8 cellular contexts compared by ENCODE assay signal in the genomic region with DNA sequence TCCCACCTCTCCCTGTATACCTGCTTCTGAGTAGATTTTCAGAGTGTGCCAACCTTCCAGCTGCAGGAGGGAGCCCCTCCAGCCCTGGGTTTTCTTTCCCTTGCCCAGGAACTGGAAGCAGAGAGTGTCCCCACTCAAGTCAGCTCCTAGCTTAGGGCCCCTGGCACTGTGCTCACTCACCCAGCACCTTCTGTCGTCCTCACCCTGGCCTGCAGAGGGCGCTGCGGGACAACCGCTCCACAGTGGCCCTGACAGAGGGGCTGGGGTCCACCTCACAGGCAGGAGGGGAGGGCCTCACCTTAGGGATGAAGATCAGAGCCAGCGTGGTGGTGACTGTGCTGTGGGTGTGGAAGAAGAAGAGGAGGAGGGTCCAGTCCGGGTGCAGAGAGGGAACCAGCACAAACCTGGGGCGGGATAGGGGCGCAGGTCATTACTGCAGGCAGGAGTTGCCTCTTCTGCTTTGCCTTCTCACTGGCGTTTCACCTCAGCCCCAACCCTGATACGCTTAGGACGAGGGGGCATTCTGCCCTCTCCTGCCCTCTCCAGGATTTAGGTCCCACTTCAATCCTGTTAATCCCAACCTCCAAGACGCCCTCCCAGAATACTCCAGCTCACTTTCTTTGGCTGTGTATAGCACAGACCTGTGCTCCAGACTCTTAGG. TPM values are rescaled to one million over a fixed set of nuclear protein-coding genes. Genes with fewer than 3 reads are reported as not detected.
A peak's percentile ranks its signal among the peaks of the same experiment; 100 is the strongest.
DNase-seq lines count a peak whose midpoint lies in the region; ATAC-seq, FAIRE-seq and TF ChIP-seq lines count a peak whose summit lies in the region.

No MANE protein-coding gene starts in this region.

- H3K27me3 Mint-ChIP-seq in activated naive CD8-positive, alpha-beta T cell treated with anti-CD3 and anti-CD28 coated beads for 36 hours, result peaks cover 4% of the 10 kb centered on the region

- peaks cover 34 to 91% of the 10 kb centered on the region in 2 experiments for H3K27me3 ChIP-seq in HepG2 (ENCODE audit: control insufficient read depth in 1 of 2, insufficient read depth in 2 of 2, low read length in 2 of 2)

- H3K27ac ChIP-seq in HepG2 (ENCODE audit: extremely low read length, insufficient read depth, low read length), result no peak overlapping the region

- no peaks in the 10 kb centered on the region for H3K36me3 ChIP-seq in HepG2 (replicated peaks in 1 of 2; ENCODE audit: control insufficient read depth in 1 of 2, insufficient read depth in 2 of 2, low read length in 2 of 2)

- H3K9me3 Mint-ChIP-seq in activated naive CD8-positive, alpha-beta T cell treated with anti-CD3 and anti-CD28 coated beads for 36 hours, result no peaks in the 10 kb centered on the region

- H3K4me2 ChIP-seq in HepG2 (ENCODE audit: low read depth, low read length), result no peak overlapping the region

- CTCF ChIA-PET in HepG2 (lab: Yijun Ruan, JAX; ENCODE audit: low intra/inter-chr PET ratio, low total read pairs), result interaction anchor here (0.9 to 2.2 kb wide), 2 partner anchors 16 to 81 kb away, joined by 3 to 9 read pairs; no protein-coding TSS in a partner anchor

- H4K20me1 ChIP-seq in HepG2 (ENCODE audit: insufficient read depth, low read length), result no peaks in the 10 kb centered on the region

- no peaks in the 10 kb centered on the region for H3K4me1 ChIP-seq in HepG2 (ENCODE audit: insufficient read depth, low read length)

- peak; percentile 68 for TF ChIP-seq RAD21 in HepG2 (CRISPR knock-in tag; IDR thresholded peaks at IDR 0.05)

- H3K36me3 Mint-ChIP-seq in activated naive CD8-positive, alpha-beta T cell treated with anti-CD3 and anti-CD28 coated beads for 36 hours, result no peaks in the 10 kb centered on the region

- no peak for TF ChIP-seq EP300 in HepG2 (IDR thresholded peaks at IDR 0.05; ENCODE audit: low read depth in 2 of 2, low read length in 2 of 2)
- TF ChIP-seq EP300 in HepG2 (CRISPR knock-in tag; IDR thresholded peaks at IDR 0.05; ENCODE audit: borderline replicate concordance), result no peak

- in situ Hi-C loops in HepG2 (cut with HindIII; ENCODE audit: extremely low pct_ligation_motif_present, low pct_unique_long_range_greater_than_20kb), result no loop called here

- TF ChIP-seq CTCF in HepG2 (CRISPR knock-in tag; IDR thresholded peaks at IDR 0.05), result peak; percentile 95

- FAIRE-seq in HepG2 (lab: Jason Lieb, UNC) (no peak), GM19239 (lab: Jason Lieb, UNC) (no peak)

- no peak for TF ChIP-seq POLR2A in HepG2 (IDR thresholded peaks at IDR 0.05; ENCODE audit: insufficient read depth in 1 of 2, low read depth in 2 of 2, low read length in 2 of 2)

- no peak overlapping the region for H3K4me3 Mint-ChIP-seq in activated naive CD8-positive, alpha-beta T cell treated with anti-CD3 and anti-CD28 coated beads for 36 hours

- POLR2A ChIA-PET in HepG2 (lab: Yijun Ruan, JAX), result interaction anchor here (2.2 kb wide), 1 partner anchor 81 kb away, joined by 14 read pairs; no protein-coding TSS in a partner anchor

- H3K4me3 ChIP-seq in HepG2 (replicated peaks in 1 of 3; ENCODE audit: insufficient read depth in 1 of 3, low read depth in 2 of 3, low read length in 3 of 3), result no peak overlapping the region

- ATAC-seq in Right ventricle myocardium inferior, result no peak
- peak; percentile 75 for ATAC-seq in HepG2

- DNase-seq in cardiac septum (ENCODE audit: low spot score), result peak; percentile 80
- no peak for DNase-seq in Right ventricle myocardium inferior (ENCODE audit: missing footprints)
- DNase-seq in NCI-H69 (lab: John Stamatoyannopoulos, UW), result peak; percentile 73
- peak; percentile 58 for DNase-seq in activated naive CD8-positive, alpha-beta T cell treated with anti-CD3 and anti-CD28 coated beads for 36 hours
- peak; percentile 53 for DNase-seq in HepG2 (ENCODE audit: low spot score)
- no peak for DNase-seq in GM19239 (ENCODE audit: insufficient read length, low spot score)
- DNase-seq in NCI-H226, result no peak
- DNase-seq in ureter (ENCODE audit: low spot score), result no peak

- intact Hi-C loops in cardiac septum (cut with DNase I), result no loop called here
- intact Hi-C loops in Right ventricle myocardium inferior (cut with DNase I), result no loop called here
- intact Hi-C loops in HepG2 (cut with micrococcal nuclease; ENCODE audit: unreplicated experiment), result no loop called here

- H3K9ac ChIP-seq in HepG2 (ENCODE audit: insufficient read depth, low read depth, low read length), result no peak overlapping the region

- H3K9me3 ChIP-seq in HepG2 (ENCODE audit: low read length), result no peaks in the 10 kb centered on the region

- no TSS peak for BruUV-seq in HepG2 (replicated peaks; lab: Mats Ljungman, UMichigan)

- H2AFZ ChIP-seq in HepG2 (ENCODE audit: low read length), result no peak overlapping the region

- no peaks in the 10 kb centered on the region for H3K4me1 Mint-ChIP-seq in activated naive CD8-positive, alpha-beta T cell treated with anti-CD3 and anti-CD28 coated beads for 36 hours

- H3K79me2 ChIP-seq in HepG2 (ENCODE audit: insufficient read depth, low read length), result no peaks in the 10 kb centered on the region

- H3K27ac Mint-ChIP-seq in activated naive CD8-positive, alpha-beta T cell treated with anti-CD3 and anti-CD28 coated beads for 36 hours, result no peak overlapping the region

- 33% methylated on average over 12 of the region's 12 CpGs for WGBS in HepG2 (ENCODE audit: low lambda C conversion rate)

RNA-seq across cellular contexts. Expression of gene GPR179, which starts 10.0 kb away (rescaled TPM):
- total RNA-seq in cardiac septum (0.16 TPM), Right ventricle myocardium inferior (not detected), HepG2 (2016; rRNA removed; fragmentation: Illumina TruSeq; extraction: Trizol) (0.07 TPM in 1 of 2 replicates, not detected in the other), ureter (0.05 TPM)
- total RNA-seq in activated naive CD8-positive, alpha-beta T cell treated with anti-CD3 and anti-CD28 coated beads for 36 hours, result under 1 TPM; 0.23 to 0.34 TPM
- not detected in 2 replicates for total RNA-seq in HepG2 (2016; cell fraction: cytosol; rRNA removed; fragmentation: Illumina TruSeq; extraction: Trizol; ENCODE audit: low read depth)
- 0.02 TPM in 1 of 2 replicates, not detected in the other for total RNA-seq in HepG2 (2016; cell fraction: insoluble cytoplasmic fraction; rRNA removed; fragmentation: Illumina TruSeq; extraction: Trizol)
- not detected in 2 replicates for total RNA-seq in HepG2 (2016; cell fraction: membrane; rRNA removed; fragmentation: Illumina TruSeq; extraction: Trizol)
- total RNA-seq in HepG2 (2016; cell fraction: nucleus; rRNA removed; fragmentation: Illumina TruSeq; extraction: Trizol), result 0.13 TPM in 1 of 2 replicates, not detected in the other
- polyA plus RNA-seq in HepG2 (2011; rRNA removed), result 0.03 and 0.08 TPM in 2 replicates
- polyA plus RNA-seq in HepG2 (2011; cell fraction: cytosol; rRNA removed), result 0.01 and 0.04 TPM in 2 replicates
- 0.14 and 0.16 TPM in 2 replicates for polyA plus RNA-seq in HepG2 (2011; cell fraction: nucleus; rRNA removed)
- 0.04 and 0.08 TPM in 2 replicates for polyA plus RNA-seq in HepG2 (2012)
- polyA plus RNA-seq in HepG2 (2016; cell fraction: cytosol; fragmentation: Illumina TruSeq; extraction: Trizol; ENCODE audit: low read depth), result not detected in 2 replicates
- not detected in 2 replicates for polyA plus RNA-seq in HepG2 (2016; cell fraction: insoluble cytoplasmic fraction; fragmentation: Illumina TruSeq; extraction: Trizol; ENCODE audit: low read depth)
- not detected in 2 replicates for polyA plus RNA-seq in HepG2 (2016; cell fraction: membrane; fragmentation: Illumina TruSeq; extraction: Trizol; ENCODE audit: low read depth)
- 0.09 TPM in 1 of 2 replicates, not detected in the other for polyA plus RNA-seq in HepG2 (2016; cell fraction: nucleus; fragmentation: Illumina TruSeq; extraction: Trizol; ENCODE audit: insufficient read depth, low read depth)
- polyA minus RNA-seq in HepG2 (2011; rRNA and poly(A)+ RNA removed; ENCODE audit: low replicate concordance), result 0.05 and 0.06 TPM in 2 replicates
- polyA minus RNA-seq in HepG2 (2011; cell fraction: cytosol; rRNA and poly(A)+ RNA removed), result 0.10 TPM in 1 of 2 replicates, not detected in the other
- polyA minus RNA-seq in HepG2 (2011; cell fraction: nucleus; rRNA and poly(A)+ RNA removed), result 0.12 TPM in 1 of 2 replicates, not detected in the other

RNA-seq across cellular contexts. Expression of gene SOCS7, which starts 17.9 kb away (rescaled TPM):
- total RNA-seq in cardiac septum (17.8 TPM), Right ventricle myocardium inferior (12.0 TPM), HepG2 (2016; rRNA removed; fragmentation: Illumina TruSeq; extraction: Trizol) (24.0 and 24.2 TPM in 2 replicates), ureter (25.6 TPM)
- total RNA-seq in activated naive CD8-positive, alpha-beta T cell treated with anti-CD3 and anti-CD28 coated beads for 36 hours, result 10 to 100 TPM; 17.3 to 18.2 TPM
- 19.2 and 21.2 TPM in 2 replicates for total RNA-seq in HepG2 (2016; cell fraction: cytosol; rRNA removed; fragmentation: Illumina TruSeq; extraction: Trizol; ENCODE audit: low read depth)
- total RNA-seq in HepG2 (2016; cell fraction: insoluble cytoplasmic fraction; rRNA removed; fragmentation: Illumina TruSeq; extraction: Trizol), result 20.1 and 23.6 TPM in 2 replicates
- total RNA-seq in HepG2 (2016; cell fraction: membrane; rRNA removed; fragmentation: Illumina TruSeq; extraction: Trizol), result 13.4 and 14.5 TPM in 2 replicates
- 17.8 and 25.0 TPM in 2 replicates for total RNA-seq in HepG2 (2016; cell fraction: nucleus; rRNA removed; fragmentation: Illumina TruSeq; extraction: Trizol)
- polyA plus RNA-seq in HepG2 (2011; rRNA removed), result 17.8 and 19.2 TPM in 2 replicates
- polyA plus RNA-seq in HepG2 (2011; cell fraction: cytosol; rRNA removed), result 11.8 and 11.9 TPM in 2 replicates
- 26.2 and 27.3 TPM in 2 replicates for polyA plus RNA-seq in HepG2 (2011; cell fraction: nucleus; rRNA removed)
- polyA plus RNA-seq in HepG2 (2012), result 18.6 and 19.8 TPM in 2 replicates
- polyA plus RNA-seq in HepG2 (2016; cell fraction: cytosol; fragmentation: Illumina TruSeq; extraction: Trizol; ENCODE audit: low read depth), result 2.0 and 3.0 TPM in 2 replicates
- 11.1 and 12.4 TPM in 2 replicates for polyA plus RNA-seq in HepG2 (2016; cell fraction: insoluble cytoplasmic fraction; fragmentation: Illumina TruSeq; extraction: Trizol; ENCODE audit: low read depth)
- polyA plus RNA-seq in HepG2 (2016; cell fraction: membrane; fragmentation: Illumina TruSeq; extraction: Trizol; ENCODE audit: low read depth), result 4.1 and 5.3 TPM in 2 replicates
- 26.3 and 28.1 TPM in 2 replicates for polyA plus RNA-seq in HepG2 (2016; cell fraction: nucleus; fragmentation: Illumina TruSeq; extraction: Trizol; ENCODE audit: insufficient read depth, low read depth)
- polyA minus RNA-seq in HepG2 (2011; rRNA and poly(A)+ RNA removed; ENCODE audit: low replicate concordance), result 39.7 and 48.1 TPM in 2 replicates
- 14.7 and 15.5 TPM in 2 replicates for polyA minus RNA-seq in HepG2 (2011; cell fraction: cytosol; rRNA and poly(A)+ RNA removed)
- 24.3 and 29.0 TPM in 2 replicates for polyA minus RNA-seq in HepG2 (2011; cell fraction: nucleus; rRNA and poly(A)+ RNA removed)

RNA-seq across cellular contexts. Expression of gene MRPL45, which starts 36.8 kb away (rescaled TPM):
- 26.3 TPM for total RNA-seq in cardiac septum
- 36.9 TPM for total RNA-seq in Right ventricle myocardium inferior
- total RNA-seq in activated naive CD8-positive, alpha-beta T cell treated with anti-CD3 and anti-CD28 coated beads for 36 hours, result 10 to 100 TPM; 69.7 to 70.8 TPM
- 89.5 and 130 TPM in 2 replicates for total RNA-seq in HepG2 (2016; rRNA removed; fragmentation: Illumina TruSeq; extraction: Trizol)
- total RNA-seq in HepG2 (2016; cell fraction: cytosol; rRNA removed; fragmentation: Illumina TruSeq; extraction: Trizol; ENCODE audit: low read depth), result 39.9 and 40.5 TPM in 2 replicates
- total RNA-seq in HepG2 (2016; cell fraction: insoluble cytoplasmic fraction; rRNA removed; fragmentation: Illumina TruSeq; extraction: Trizol), result 89.7 and 136 TPM in 2 replicates
- total RNA-seq in HepG2 (2016; cell fraction: membrane; rRNA removed; fragmentation: Illumina TruSeq; extraction: Trizol), result 92.4 and 101 TPM in 2 replicates
- 47.1 and 50.4 TPM in 2 replicates for total RNA-seq in HepG2 (2016; cell fraction: nucleus; rRNA removed; fragmentation: Illumina TruSeq; extraction: Trizol)
- 124 and 157 TPM in 2 replicates for polyA plus RNA-seq in HepG2 (2011; rRNA removed)
- polyA plus RNA-seq in HepG2 (2011; cell fraction: cytosol; rRNA removed), result 121 and 150 TPM in 2 replicates
- 27.4 and 36.1 TPM in 2 replicates for polyA plus RNA-seq in HepG2 (2011; cell fraction: nucleus; rRNA removed)
- 95.8 and 105 TPM in 2 replicates for polyA plus RNA-seq in HepG2 (2012)
- 55.8 and 62.5 TPM in 2 replicates for polyA plus RNA-seq in HepG2 (2016; cell fraction: cytosol; fragmentation: Illumina TruSeq; extraction: Trizol; ENCODE audit: low read depth)
- polyA plus RNA-seq in HepG2 (2016; cell fraction: insoluble cytoplasmic fraction; fragmentation: Illumina TruSeq; extraction: Trizol; ENCODE audit: low read depth), result 191 and 196 TPM in 2 replicates
- 108 and 122 TPM in 2 replicates for polyA plus RNA-seq in HepG2 (2016; cell fraction: membrane; fragmentation: Illumina TruSeq; extraction: Trizol; ENCODE audit: low read depth)
- 78.5 and 84.6 TPM in 2 replicates for polyA plus RNA-seq in HepG2 (2016; cell fraction: nucleus; fragmentation: Illumina TruSeq; extraction: Trizol; ENCODE audit: insufficient read depth, low read depth)
- polyA minus RNA-seq in HepG2 (2011; rRNA and poly(A)+ RNA removed; ENCODE audit: low replicate concordance), result 71.4 and 88.7 TPM in 2 replicates
- polyA minus RNA-seq in HepG2 (2011; cell fraction: cytosol; rRNA and poly(A)+ RNA removed), result 60.8 and 62.0 TPM in 2 replicates
- 30.0 and 40.5 TPM in 2 replicates for polyA minus RNA-seq in HepG2 (2011; cell fraction: nucleus; rRNA and poly(A)+ RNA removed)
- 31.1 TPM for total RNA-seq in ureter

Comparison
In these comparisons a context has a peak if more than half of its experiments do, and no peak if none do; other contexts are left out.
1. DNase-seq: peak in cardiac septum (single experiment), NCI-H69 (single experiment), activated naive CD8-positive, alpha-beta T cell treated with anti-CD3 and anti-CD28 coated beads for 36 hours (single experiment) and HepG2 (single experiment); none in Right ventricle myocardium inferior (single experiment), GM19239 (single experiment), NCI-H226 (single experiment) and ureter (single experiment).